Comparison of ENCODE assay signal across 24 cellular contexts in the genomic region with DNA sequence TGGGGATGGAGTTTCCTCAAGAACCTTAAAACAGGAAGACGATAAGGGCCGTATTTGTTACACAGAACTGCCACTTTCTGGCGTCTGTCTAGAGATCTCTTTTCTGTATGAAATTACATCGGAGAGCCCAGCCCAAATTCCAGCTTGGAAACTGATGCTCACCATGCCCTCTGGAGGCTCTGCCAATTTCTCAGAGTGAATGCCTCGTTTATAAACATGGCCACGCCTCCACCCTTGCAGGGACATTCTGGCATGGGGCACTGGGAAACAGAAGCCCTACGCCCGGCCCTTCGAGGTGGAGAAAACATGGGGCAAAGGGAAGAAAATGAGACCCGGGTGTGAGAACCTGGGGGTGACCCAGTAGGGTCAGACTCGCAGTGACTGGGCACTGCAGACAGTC. TPM values are rescaled to one million over a fixed set of nuclear protein-coding genes. Genes with fewer than 3 reads are reported as not detected.
DNase-seq lines count a peak whose midpoint lies in the region; ATAC-seq and TF ChIP-seq lines count a peak whose summit lies in the region.
"Had no signal": no experiment of that assay in that cellular context is flagged by ENCODE, and none has a peak within 500 bp of the region (broad histone marks: within the 10 kb centered on the region; RNA-seq: fewer than 3 reads in every experiment).

No MANE protein-coding gene starts in this region.

- TF ChIP-seq CTCF in brain (conservative IDR thresholded peaks at IDR 0.05) = no peak
- TF ChIP-seq CTCF in spleen (IDR thresholded peaks at IDR 0.05 in 8 of 11, conservative IDR thresholded peaks at IDR 0.05 in 3 of 11) = no peak

- H2AFZ ChIP-seq in GM23248 = peak overlapping the region; percentile 23; the same call in 1 of the 2 replicates

- H3K9me3 ChIP-seq in GM23248 (ENCODE audit: low read depth) (no peaks in the 10 kb centered on the region), spleen (peaks cover 0 to 7% (median 0%) of the 10 kb centered on the region in 8 donors)
- H3K9me3 ChIP-seq: neutrophil had no signal

- H3K27me3 Mint-ChIP-seq in brain = no peaks in the 10 kb centered on the region

- H3K4me1 ChIP-seq in GM23248 (ENCODE audit: insufficient read depth) (0 out of 2 replicates have a peak, but pooled peaks cover 3% of the 10 kb centered on the region), spleen (no peaks in the 10 kb centered on the region)

- H3K27me3 ChIP-seq in GM23248 (replicated peaks; ENCODE audit: insufficient read depth) = 0 out of 2 replicates have a peak, but pooled peaks cover 5% of the 10 kb centered on the region
- peaks cover 0 to 15% (median 0%) of the 10 kb centered on the region in 7 donors for H3K27me3 ChIP-seq in spleen (replicated peaks in 1 of 7)
- H3K27me3 ChIP-seq: heart right ventricle had no signal

- no peak for TF ChIP-seq POLR2A in spleen (IDR thresholded peaks at IDR 0.05)

- no peaks in the 10 kb centered on the region for H4K20me1 ChIP-seq in GM23248 (ENCODE audit: insufficient read depth)

- H3K36me3 ChIP-seq in GM23248 (ENCODE audit: low read depth) (no peaks in the 10 kb centered on the region), spleen (no peaks in the 10 kb centered on the region)
- H3K36me3 ChIP-seq: heart right ventricle, neutrophil, WERI-Rb-1 had no signal

- H3K9me3 Mint-ChIP-seq in brain = peaks cover 0 to 6% (median 0%) of the 10 kb centered on the region in 5 experiments
- H3K9me3 Mint-ChIP-seq: type B pancreatic cell had no signal

- WGBS in GM23248 (ENCODE audit: low coverage in 1 of 2, low lambda C conversion rate in 2 of 2, missing lambda C conversion rate in 2 of 2), 2 experiments = 36 to 37% methylated on average over 11 of the region's 11 CpGs
- 75 to 82% (median 79%) methylated on average over 11 of the region's 11 CpGs for WGBS in spleen, 5 donors

- no peak overlapping the region for H3K4me2 ChIP-seq in GM23248 (ENCODE audit: unreplicated experiment)

- in situ Hi-C loops in GM23248 (cut with MboI) = no loop called here

- H3K4me3 ChIP-seq in GM23248 (no peak overlapping the region), spleen (no peak overlapping the region)
- H3K4me3 ChIP-seq: heart right ventricle, skin epidermis had no signal

- H3K79me2 ChIP-seq in GM23248 (ENCODE audit: insufficient read depth) = no peaks in the 10 kb centered on the region

- peaks cover 25% of the 10 kb centered on the region for H3K4me1 Mint-ChIP-seq in brain
- H3K4me1 Mint-ChIP-seq: activated CD8-positive, alpha-beta memory T cell treated with anti-CD3 and anti-CD28 coated beads, Interleukin-2, amount 10 ng/mL, durations not matched to agents 7 days and 5 days had no signal

- peak overlapping the region in 3 of 5 experiments; percentile 43 to 55 (median 53) for H3K27ac Mint-ChIP-seq in brain
- H3K27ac Mint-ChIP-seq: activated CD8-positive, alpha-beta memory T cell treated with anti-CD3 and anti-CD28 coated beads, Interleukin-2, amount 10 ng/mL, durations not matched to agents 7 days and 5 days; IgD-negative memory B cell; type B pancreatic cell had no signal

- ATAC-seq in GM19351 (IDR thresholded peaks at IDR 0.05; ENCODE audit: unreplicated experiment) (no peak), HG02870 (IDR thresholded peaks at IDR 0.05; ENCODE audit: unreplicated experiment) (no peak)
- ATAC-seq: activated CD8-positive, alpha-beta memory T cell treated with anti-CD3 and anti-CD28 coated beads, Interleukin-2, amount 10 ng/mL, durations not matched to agents 7 days and 5 days; heart right ventricle; left cardiac atrium had no signal

- no peak overlapping the region for H3K4me3 Mint-ChIP-seq in brain
- H3K4me3 Mint-ChIP-seq: activated CD8-positive, alpha-beta memory T cell treated with anti-CD3 and anti-CD28 coated beads, Interleukin-2, amount 10 ng/mL, durations not matched to agents 7 days and 5 days; IgD-negative memory B cell; type B pancreatic cell had no signal

- no peaks in the 10 kb centered on the region for H3K9me2 ChIP-seq in GM23248 (ENCODE audit: insufficient read depth)

- H3K27ac ChIP-seq in GM23248 (no peak overlapping the region), spleen (no peak overlapping the region)
- H3K27ac ChIP-seq: heart right ventricle, neutrophil, skin epidermis, WERI-Rb-1 had no signal

- no peaks in the 10 kb centered on the region for H3F3A ChIP-seq in GM23248 (ENCODE audit: insufficient read depth)

- intact Hi-C loops in spleen (cut with DNase I; ENCODE audit: low total_unique reads) = no loop called here

- peaks cover 19% of the 10 kb centered on the region for H3K36me3 Mint-ChIP-seq in brain
- H3K36me3 Mint-ChIP-seq: activated CD8-positive, alpha-beta memory T cell treated with anti-CD3 and anti-CD28 coated beads, Interleukin-2, amount 10 ng/mL, durations not matched to agents 7 days and 5 days; type B pancreatic cell had no signal

- no peak overlapping the region for H3K9ac ChIP-seq in GM23248

- DNase-seq in GM23248 = peak; percentile 50
- peak; percentile 38 for DNase-seq in midbrain (lab: John Stamatoyannopoulos, UW)
- peak; percentile 46 for DNase-seq in spleen
- no peak for DNase-seq in germinal center (ENCODE audit: low spot score)
- DNase-seq: activated CD4-positive, alpha-beta T cell treated with anti-CD3 and anti-CD28 coated beads, Interleukin-2, amount 50 U/mL, for 1 hour; activated CD8-positive, alpha-beta memory T cell treated with anti-CD3 and anti-CD28 coated beads, Interleukin-2, amount 10 ng/mL, durations not matched to agents 7 days and 5 days; activated T-cell treated with anti-CD3 and anti-CD28 coated beads, Interleukin-2, amount 50 U/mL, for 48 hours; cerebellar nuclear complex; GOT3; heart right ventricle; left cardiac atrium; NCI-H1092; NCI-H1930; NCI-H524 treated with DMSO at 0.1 percent for 48 hours; SHP77; T-helper 9 cell; WERI-Rb-1 had no signal

RNA-seq across cellular contexts. Expression of a gene that starts 53.4 kb away (rescaled TPM):
- 190 and 219 TPM in 2 replicates for total RNA-seq in GM23248 (2014; rRNA removed; shearing (Covaris generic))
- 304 and 307 TPM in 2 replicates for polyA plus RNA-seq in GM23248 (2016; fragmentation: Nextera tagmentation; extraction: Ambion mirVana)
- polyA plus RNA-seq in brain (ENCODE audit: insufficient read depth, low read depth, low replicate concordance) = 107 TPM
- 100 to 1,000 TPM in 1 of 7 donors, 10 to 100 TPM in 6; 61.6 to 115 (median 71.2) TPM for total RNA-seq in spleen
- polyA plus RNA-seq in spleen = 10 to 100 TPM; 52.1 to 78.7 (median 68.0) TPM
